Comparison of ENCODE assay signal across 10 cellular contexts in genomic region chrX:17859609-17860178, GRCh38. TPM values are rescaled to one million over a fixed set of nuclear protein-coding genes. Genes with fewer than 3 reads are reported as not detected.
DNase-seq lines count a peak whose midpoint lies in the region; ATAC-seq, FAIRE-seq and TF ChIP-seq lines count a peak whose summit lies in the region.
"Had no signal": no experiment of that assay in that cellular context is flagged by ENCODE, and none has a peak within 500 bp of the region (broad histone marks: within the 10 kb centered on the region; RNA-seq: fewer than 3 reads in every experiment).

No MANE protein-coding gene starts in this region.

- no peaks in the 10 kb centered on the region for H3K4me1 Mint-ChIP-seq in glutamatergic neuron (ENCODE audit: low read depth, unreplicated experiment)

- DNase-seq in G401 (ENCODE audit: low spot score) (peak; percentile 60), Peyer's patch (no peak), glutamatergic neuron (no peak), WERI-Rb-1 (no peak), OCI-M1 (lab: John Stamatoyannopoulos, UW) (no peak), urothelium cell line (ENCODE audit: low spot score) (no peak)
- DNase-seq: NCI-H2227 treated with DMSO at 0.1 percent for 48 hours had no signal

- no peak for TF ChIP-seq CTCF in Peyer's patch (IDR thresholded peaks at IDR 0.05)
- no peak for TF ChIP-seq CTCF in glutamatergic neuron (IDR thresholded peaks at IDR 0.05; ENCODE audit: partially characterized antibody, unreplicated experiment)
- no peak for TF ChIP-seq CTCF in WERI-Rb-1 (IDR thresholded peaks at IDR 0.05; ENCODE audit: low read depth, low read length)

- no peak overlapping the region for H3K9ac ChIP-seq in rectal smooth muscle tissue (ENCODE audit: low read length)

- no peaks in the 10 kb centered on the region for H3K4me1 ChIP-seq in Peyer's patch
- peaks cover 5% of the 10 kb centered on the region for H3K4me1 ChIP-seq in rectal smooth muscle tissue (ENCODE audit: control insufficient read depth, insufficient read depth, low read length)

- no peaks in the 10 kb centered on the region for H3K36me3 Mint-ChIP-seq in glutamatergic neuron (ENCODE audit: unreplicated experiment)

- no peak for ATAC-seq in HG03457 (IDR thresholded peaks at IDR 0.05; ENCODE audit: unreplicated experiment)

- H3K27me3 ChIP-seq in Peyer's patch (no peaks in the 10 kb centered on the region), rectal smooth muscle tissue (ENCODE audit: control insufficient read depth, insufficient read depth, low read length) (no peaks in the 10 kb centered on the region), WERI-Rb-1 (ENCODE audit: insufficient read depth, low read depth, severe bottlenecking) (peaks cover 62% of the 10 kb centered on the region)

- peaks cover 10% of the 10 kb centered on the region for H3K27me3 Mint-ChIP-seq in glutamatergic neuron (ENCODE audit: unreplicated experiment)

- in situ Hi-C loops in G401 (cut with HindIII; ENCODE audit: low sequenced_read_pairs), result no loop called here

- H3K27ac Mint-ChIP-seq in glutamatergic neuron (ENCODE audit: unreplicated experiment), result peak overlapping the region; percentile 28

- H3K9me3 ChIP-seq in Peyer's patch (no peaks in the 10 kb centered on the region), WERI-Rb-1 (ENCODE audit: severe bottlenecking) (no peaks in the 10 kb centered on the region)

- FAIRE-seq in urothelium cell line (lab: Jason Lieb, UNC), result no peak
- FAIRE-seq: bronchial epithelial cell had no signal

- TF ChIP-seq POLR2A in Peyer's patch (IDR thresholded peaks at IDR 0.05), result no peak

- peak overlapping the region in 2 of 4 donors; percentile 55 to 70 for H3K27ac ChIP-seq in Peyer's patch
- H3K27ac ChIP-seq in rectal smooth muscle tissue (ENCODE audit: low read depth, low read length), result no peak overlapping the region
- no peak overlapping the region for H3K27ac ChIP-seq in WERI-Rb-1

- H3K36me3 ChIP-seq in Peyer's patch, result no peaks in the 10 kb centered on the region
- no peaks in the 10 kb centered on the region for H3K36me3 ChIP-seq in rectal smooth muscle tissue (ENCODE audit: control insufficient read depth, insufficient read depth, low read length)
- no peaks in the 10 kb centered on the region for H3K36me3 ChIP-seq in WERI-Rb-1

- H3K9me3 Mint-ChIP-seq in glutamatergic neuron (ENCODE audit: unreplicated experiment), result peaks cover 4% of the 10 kb centered on the region

- H3K4me3 Mint-ChIP-seq in glutamatergic neuron (ENCODE audit: unreplicated experiment), result peak overlapping the region; percentile 77

- peak overlapping the region; percentile 13 to 63 (median 42) for H3K4me3 ChIP-seq in Peyer's patch
- H3K4me3 ChIP-seq in rectal smooth muscle tissue (ENCODE audit: low read length), result peak overlapping the region; percentile 59
- no peak overlapping the region for H3K4me3 ChIP-seq in WERI-Rb-1 (ENCODE audit: low read depth, low read length)

RNA-seq across cellular contexts. Expression of gene RAI2, which starts 1.4 kb away (rescaled TPM):
- not detected in 2 replicates for total RNA-seq in G401 (2014; rRNA removed; shearing (Covaris generic))
- 10 to 100 TPM in 2 of 4 donors, 1 to 10 TPM in 2; 5.4 to 25.6 (median 9.9) TPM for total RNA-seq in Peyer's patch
- total RNA-seq in glutamatergic neuron (ENCODE audit: unreplicated experiment), result 1.4 TPM
- total RNA-seq: bronchial epithelial cell had no signal
